Comparison of ENCODE assay signal across 8 cellular contexts in the genomic region with DNA sequence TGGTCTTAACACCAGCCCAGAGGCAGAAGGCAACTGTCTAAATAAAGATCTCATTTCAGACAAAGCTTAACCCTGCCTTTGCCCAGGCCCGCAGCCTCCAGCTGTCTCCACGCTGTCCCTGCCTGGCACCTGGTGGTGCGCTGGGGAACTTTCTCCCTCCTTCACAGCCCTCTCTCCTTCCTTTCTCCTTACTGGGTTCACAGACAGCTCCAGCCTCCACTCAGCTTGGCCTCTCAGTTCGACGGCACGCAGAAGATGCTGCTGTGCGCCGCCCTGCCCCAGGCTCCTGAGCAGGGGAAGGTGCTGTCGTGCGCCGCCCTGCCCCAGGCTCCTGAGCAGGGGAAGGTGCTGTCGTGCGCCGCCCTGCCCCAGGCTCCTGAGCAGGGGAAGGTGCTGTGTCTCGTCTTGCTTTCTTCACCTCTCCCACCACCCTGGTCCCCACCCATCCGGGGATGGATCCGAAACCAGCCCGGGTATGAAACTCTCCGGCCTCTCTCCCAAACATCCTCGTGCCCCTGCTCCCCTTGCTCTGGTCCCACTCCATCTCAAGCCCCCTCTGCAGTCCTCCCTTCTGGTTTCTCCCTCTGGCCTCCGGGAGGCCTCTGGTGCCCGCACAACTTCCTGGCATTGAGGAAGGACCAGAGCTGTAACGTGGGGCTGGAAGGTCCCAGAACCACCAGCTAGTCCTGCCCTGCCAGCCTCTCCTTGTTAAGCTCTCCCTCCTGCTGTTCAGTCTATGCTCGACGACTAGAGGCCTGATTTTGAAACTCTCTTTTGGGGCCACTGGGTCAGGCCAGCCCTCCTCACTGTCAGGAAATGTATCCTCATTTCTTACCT. TPM values are rescaled to one million over a fixed set of nuclear protein-coding genes. Genes with fewer than 3 reads are reported as not detected.
A peak's percentile ranks its signal among the peaks of the same experiment; 100 is the strongest.
DNase-seq lines count a peak whose midpoint lies in the region; ATAC-seq and TF ChIP-seq lines count a peak whose summit lies in the region.

No MANE protein-coding gene starts in this region.

- H3K4me3 Mint-ChIP-seq in MCF 10A (ENCODE audit: unreplicated experiment) (no peak overlapping the region), CD14-positive monocyte (no peak overlapping the region)

- DNase-seq in MCF 10A (ENCODE audit: unreplicated experiment) = peak; percentile 42
- DNase-seq in breast epithelium (ENCODE audit: low spot score in 2 of 2) = no peak
- DNase-seq in left ventricle myocardium inferior = peak; percentile 47
- DNase-seq in ecto neural progenitor cell (ENCODE audit: low spot score) = no peak
- DNase-seq in CD14-positive monocyte (ENCODE audit: low spot score) = no peak

- CTCF ChIA-PET in MCF 10A (lab: Yijun Ruan, JAX) = interaction anchor here (0.5 to 10.6 kb wide), 19 partner anchors 11 to 1588 kb away, joined by 3 to 168 read pairs (median 5); no protein-coding TSS in a partner anchor

- POLR2A ChIA-PET in MCF 10A (lab: Yijun Ruan, JAX) = interaction anchor here (0.9 to 3.7 kb wide), 5 partner anchors 10 to 178 kb away, joined by 3 to 27 read pairs (median 8); a partner anchor contains a TSS

- H3K27ac Mint-ChIP-seq in MCF 10A (ENCODE audit: low read depth, unreplicated experiment) = no peak overlapping the region
- peak overlapping the region in 1 of 7 donors; percentile 39 for H3K27ac Mint-ChIP-seq in CD14-positive monocyte

- H3K9me3 ChIP-seq in breast epithelium (no peaks in the 10 kb centered on the region), left ventricle myocardium inferior (replicated peaks) (no peaks in the 10 kb centered on the region)

- H3K4me1 Mint-ChIP-seq in MCF 10A (ENCODE audit: insufficient read depth, unreplicated experiment) = peaks cover 35% of the 10 kb centered on the region
- peaks cover 2% of the 10 kb centered on the region for H3K4me1 Mint-ChIP-seq in CD14-positive monocyte

- TF ChIP-seq CTCF in MCF 10A (IDR thresholded peaks at IDR 0.05; ENCODE audit: unreplicated experiment) (peak; percentile 53), breast epithelium (IDR thresholded peaks at IDR 0.05) (peak in 1 of 3 donors; percentile 43), left ventricle myocardium inferior (IDR thresholded peaks at IDR 0.05; ENCODE audit: borderline replicate concordance) (peak; percentile 71), CD14-positive monocyte (IDR thresholded peaks at IDR 0.05) (no peak)

- ATAC-seq in SK-N-SH treated with all-trans-retinoic acid at 6 μM for 48 hours (peak; percentile 79), GM21526 (IDR thresholded peaks at IDR 0.05; ENCODE audit: low FRiP score, unreplicated experiment) (no peak), GM21390 (IDR thresholded peaks at IDR 0.05; ENCODE audit: unreplicated experiment) (no peak)

- no peaks in the 10 kb centered on the region for H3K36me3 ChIP-seq in breast epithelium
- H3K36me3 ChIP-seq in left ventricle myocardium inferior = no peaks in the 10 kb centered on the region

- no peaks in the 10 kb centered on the region for H3K9me3 Mint-ChIP-seq in MCF 10A (ENCODE audit: unreplicated experiment)
- H3K9me3 Mint-ChIP-seq in CD14-positive monocyte = no peaks in the 10 kb centered on the region

- no peak overlapping the region for H3K27ac ChIP-seq in breast epithelium
- H3K27ac ChIP-seq in left ventricle myocardium inferior (replicated peaks) = no peak overlapping the region

- peaks cover 0 to 19% of the 10 kb centered on the region in 2 donors for H3K27me3 ChIP-seq in breast epithelium
- no peaks in the 10 kb centered on the region for H3K27me3 ChIP-seq in left ventricle myocardium inferior (ENCODE audit: low read depth)

- H3K27me3 Mint-ChIP-seq in MCF 10A (ENCODE audit: insufficient read depth, unreplicated experiment) (no peaks in the 10 kb centered on the region), CD14-positive monocyte (ENCODE audit: low read depth in 3 of 3) (peaks cover 0 to 11% (median 7%) of the 10 kb centered on the region in 3 donors)

- no peak for TF ChIP-seq POLR2A in breast epithelium (IDR thresholded peaks at IDR 0.05)

- intact Hi-C loops in MCF 10A (cut with micrococcal nuclease) = loop anchor here (1.0 kb wide), 1 partner anchor 119 kb away; no protein-coding TSS in a partner anchor
- intact Hi-C loops in breast epithelium (cut with DNase I; ENCODE audit: low total_unique reads) = no loop called here
- intact Hi-C loops in left ventricle myocardium inferior (cut with micrococcal nuclease) = no loop called here
- intact Hi-C loops in CD14-positive monocyte (cut with micrococcal nuclease) = no loop called here

- BruUV-seq in MCF 10A (replicated peaks; lab: Mats Ljungman, UMichigan) = no TSS peak

- H3K4me1 ChIP-seq in breast epithelium (peaks cover 0 to 2% of the 10 kb centered on the region in 2 donors), left ventricle myocardium inferior (peaks cover 45% of the 10 kb centered on the region)

- no peaks in the 10 kb centered on the region for H3K36me3 Mint-ChIP-seq in MCF 10A (ENCODE audit: insufficient read depth, unreplicated experiment)
- no peaks in the 10 kb centered on the region for H3K36me3 Mint-ChIP-seq in CD14-positive monocyte

- no peak overlapping the region for H3K4me3 ChIP-seq in breast epithelium
- no peak overlapping the region for H3K4me3 ChIP-seq in left ventricle myocardium inferior

TF ChIP-seq in SK-N-SH treated with all-trans-retinoic acid at 6 μM for 48 hours, 23 proteins besides CTCF, POLR2A, EP300 and RAD21 (continues in another document):
- TF ChIP-seq GLIS3 (CRISPR knock-in tag; IDR thresholded peaks at IDR 0.05) (no peak), ARNTL (CRISPR knock-in tag; IDR thresholded peaks at IDR 0.05; ENCODE audit: borderline replicate concordance, low read depth) (no peak), TCF4 (CRISPR knock-in tag; IDR thresholded peaks at IDR 0.05; ENCODE audit: borderline replicate concordance) (no peak), ZNF70 (CRISPR knock-in tag; IDR thresholded peaks at IDR 0.05) (no peak), ZFP3 (CRISPR knock-in tag; IDR thresholded peaks at IDR 0.05) (no peak), ZFP30 (CRISPR knock-in tag; IDR thresholded peaks at IDR 0.05) (no peak), ZNF8 (CRISPR knock-in tag; IDR thresholded peaks at IDR 0.05) (no peak), ZC3H10 (CRISPR knock-in tag; IDR thresholded peaks at IDR 0.05) (no peak), ZNF565 (CRISPR knock-in tag; conservative IDR thresholded peaks at IDR 0.05; ENCODE audit: low read depth) (no peak), CSDC2 (CRISPR knock-in tag; IDR thresholded peaks at IDR 0.05) (no peak), ESRRG (CRISPR knock-in tag; IDR thresholded peaks at IDR 0.05) (no peak)
- TF ChIP-seq, protein P1, sequence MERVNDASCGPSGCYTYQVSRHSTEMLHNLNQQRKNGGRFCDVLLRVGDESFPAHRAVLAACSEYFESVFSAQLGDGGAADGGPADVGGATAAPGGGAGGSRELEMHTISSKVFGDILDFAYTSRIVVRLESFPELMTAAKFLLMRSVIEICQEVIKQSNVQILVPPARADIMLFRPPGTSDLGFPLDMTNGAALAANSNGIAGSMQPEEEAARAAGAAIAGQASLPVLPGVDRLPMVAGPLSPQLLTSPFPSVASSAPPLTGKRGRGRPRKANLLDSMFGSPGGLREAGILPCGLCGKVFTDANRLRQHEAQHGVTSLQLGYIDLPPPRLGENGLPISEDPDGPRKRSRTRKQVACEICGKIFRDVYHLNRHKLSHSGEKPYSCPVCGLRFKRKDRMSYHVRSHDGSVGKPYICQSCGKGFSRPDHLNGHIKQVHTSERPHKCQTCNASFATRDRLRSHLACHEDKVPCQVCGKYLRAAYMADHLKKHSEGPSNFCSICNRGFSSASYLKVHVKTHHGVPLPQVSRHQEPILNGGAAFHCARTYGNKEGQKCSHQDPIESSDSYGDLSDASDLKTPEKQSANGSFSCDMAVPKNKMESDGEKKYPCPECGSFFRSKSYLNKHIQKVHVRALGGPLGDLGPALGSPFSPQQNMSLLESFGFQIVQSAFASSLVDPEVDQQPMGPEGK (CRISPR knock-in tag; IDR thresholded peaks at IDR 0.05; ENCODE audit: borderline replicate concordance) = no peak
- TF ChIP-seq, protein P2, sequence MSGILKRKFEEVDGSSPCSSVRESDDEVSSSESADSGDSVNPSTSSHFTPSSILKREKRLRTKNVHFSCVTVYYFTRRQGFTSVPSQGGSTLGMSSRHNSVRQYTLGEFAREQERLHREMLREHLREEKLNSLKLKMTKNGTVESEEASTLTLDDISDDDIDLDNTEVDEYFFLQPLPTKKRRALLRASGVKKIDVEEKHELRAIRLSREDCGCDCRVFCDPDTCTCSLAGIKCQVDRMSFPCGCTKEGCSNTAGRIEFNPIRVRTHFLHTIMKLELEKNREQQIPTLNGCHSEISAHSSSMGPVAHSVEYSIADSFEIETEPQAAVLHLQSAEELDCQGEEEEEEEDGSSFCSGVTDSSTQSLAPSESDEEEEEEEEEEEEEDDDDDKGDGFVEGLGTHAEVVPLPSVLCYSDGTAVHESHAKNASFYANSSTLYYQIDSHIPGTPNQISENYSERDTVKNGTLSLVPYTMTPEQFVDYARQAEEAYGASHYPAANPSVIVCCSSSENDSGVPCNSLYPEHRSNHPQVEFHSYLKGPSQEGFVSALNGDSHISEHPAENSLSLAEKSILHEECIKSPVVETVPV (CRISPR knock-in tag; IDR thresholded peaks at IDR 0.05) = no peak
- TF ChIP-seq, protein P3, sequence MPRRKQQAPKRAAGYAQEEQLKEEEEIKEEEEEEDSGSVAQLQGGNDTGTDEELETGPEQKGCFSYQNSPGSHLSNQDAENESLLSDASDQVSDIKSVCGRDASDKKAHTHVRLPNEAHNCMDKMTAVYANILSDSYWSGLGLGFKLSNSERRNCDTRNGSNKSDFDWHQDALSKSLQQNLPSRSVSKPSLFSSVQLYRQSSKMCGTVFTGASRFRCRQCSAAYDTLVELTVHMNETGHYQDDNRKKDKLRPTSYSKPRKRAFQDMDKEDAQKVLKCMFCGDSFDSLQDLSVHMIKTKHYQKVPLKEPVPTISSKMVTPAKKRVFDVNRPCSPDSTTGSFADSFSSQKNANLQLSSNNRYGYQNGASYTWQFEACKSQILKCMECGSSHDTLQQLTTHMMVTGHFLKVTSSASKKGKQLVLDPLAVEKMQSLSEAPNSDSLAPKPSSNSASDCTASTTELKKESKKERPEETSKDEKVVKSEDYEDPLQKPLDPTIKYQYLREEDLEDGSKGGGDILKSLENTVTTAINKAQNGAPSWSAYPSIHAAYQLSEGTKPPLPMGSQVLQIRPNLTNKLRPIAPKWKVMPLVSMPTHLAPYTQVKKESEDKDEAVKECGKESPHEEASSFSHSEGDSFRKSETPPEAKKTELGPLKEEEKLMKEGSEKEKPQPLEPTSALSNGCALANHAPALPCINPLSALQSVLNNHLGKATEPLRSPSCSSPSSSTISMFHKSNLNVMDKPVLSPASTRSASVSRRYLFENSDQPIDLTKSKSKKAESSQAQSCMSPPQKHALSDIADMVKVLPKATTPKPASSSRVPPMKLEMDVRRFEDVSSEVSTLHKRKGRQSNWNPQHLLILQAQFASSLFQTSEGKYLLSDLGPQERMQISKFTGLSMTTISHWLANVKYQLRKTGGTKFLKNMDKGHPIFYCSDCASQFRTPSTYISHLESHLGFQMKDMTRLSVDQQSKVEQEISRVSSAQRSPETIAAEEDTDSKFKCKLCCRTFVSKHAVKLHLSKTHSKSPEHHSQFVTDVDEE (CRISPR knock-in tag; IDR thresholded peaks at IDR 0.05) = no peak

RNA-seq across cellular contexts. Expression of a gene that starts 22.9 kb away (rescaled TPM):
- 1.6 TPM in 2 replicates for total RNA-seq in MCF 10A (2022)
- total RNA-seq in breast epithelium = 10 to 100 TPM; 25.0 to 34.5 (median 33.8) TPM
- total RNA-seq in left ventricle myocardium inferior = 36.2 TPM
- under 1 TPM; 0.12 to 0.25 TPM for polyA plus RNA-seq in CD14-positive monocyte

Comparison
In these comparisons a context has a peak if more than half of its experiments do, and no peak if none do; other contexts are left out.
1. DNase-seq: peak in MCF 10A (single experiment) and left ventricle myocardium inferior (single experiment); none in breast epithelium (0 of 2), ecto neural progenitor cell (single experiment) and CD14-positive monocyte (single experiment).